In genomic region chr19:40217027-40217810, GRCh38 we compare ENCODE assay signal across 1 cellular context.
TF ChIP-seq lines count a peak whose summit lies in the region.

No MANE protein-coding gene starts in this region.

TF ChIP-seq in IMR-90, 13 proteins besides CTCF, POLR2A, EP300 and RAD21:
- TF ChIP-seq ELK1 (IDR thresholded peaks at IDR 0.05; ENCODE audit: borderline replicate concordance, low read depth, low read length) (no peak), CHD1 (IDR thresholded peaks at IDR 0.05; ENCODE audit: low read depth, low read length) (no peak), MAZ (IDR thresholded peaks at IDR 0.05; ENCODE audit: borderline replicate concordance, low read depth, low read length) (no peak), NFE2L2 (IDR thresholded peaks at IDR 0.05; ENCODE audit: low read depth, low read length) (no peak), SMC3 (IDR thresholded peaks at IDR 0.05; ENCODE audit: low read depth, low read length) (no peak), MXI1 (IDR thresholded peaks at IDR 0.05; ENCODE audit: borderline replicate concordance, low read depth, low read length) (no peak), CEBPB (IDR thresholded peaks at IDR 0.05; ENCODE audit: low read depth, low read length) (no peak), FOS (IDR thresholded peaks at IDR 0.05; ENCODE audit: low read depth, low read length) (no peak), RCOR1 (IDR thresholded peaks at IDR 0.05; ENCODE audit: insufficient replicate concordance, low read length) (no peak), USF2 (IDR thresholded peaks at IDR 0.05; ENCODE audit: low read depth, low read length) (no peak)
